8 cellular contexts compared by ENCODE assay signal in the genomic region with DNA sequence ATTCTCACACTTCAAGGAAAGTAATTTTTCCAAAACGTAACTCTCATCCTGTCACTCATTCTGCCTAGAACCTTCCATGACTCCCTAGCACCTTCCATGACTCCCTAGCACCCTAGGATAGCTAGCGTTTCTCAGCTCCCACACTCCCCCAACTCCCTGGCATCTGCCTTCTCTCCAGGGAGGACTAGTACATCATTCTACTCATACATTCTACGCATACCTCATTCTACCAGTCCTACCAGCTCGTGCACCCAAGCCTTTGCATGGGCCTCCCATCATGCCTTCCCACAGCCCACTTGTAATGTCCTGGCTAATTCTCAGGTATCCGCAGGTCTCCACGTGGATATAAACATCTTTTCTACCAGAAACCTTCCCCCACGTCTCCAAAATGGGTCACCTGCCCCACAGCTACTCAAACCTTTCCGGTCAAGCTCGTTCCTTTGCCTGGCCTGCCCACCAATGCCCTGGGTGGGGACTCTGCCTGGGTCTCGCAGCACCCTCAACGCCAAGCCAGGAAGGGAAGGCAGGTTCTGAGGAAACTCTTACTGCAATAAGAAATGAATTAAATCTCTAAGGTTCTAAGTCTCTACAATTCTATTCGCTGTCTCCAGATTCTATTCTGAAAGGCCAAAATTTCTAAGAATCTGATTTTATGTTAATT. TPM values are rescaled to one million over a fixed set of nuclear protein-coding genes. Genes with fewer than 3 reads are reported as not detected.
DNase-seq lines count a peak whose midpoint lies in the region; ATAC-seq and TF ChIP-seq lines count a peak whose summit lies in the region.

No MANE protein-coding gene starts in this region.

- peaks cover 3% of the 10 kb centered on the region for H3K36me3 Mint-ChIP-seq in T-cell

- ATAC-seq in T-cell (replicated peaks in 1 of 4) = no peak
- ATAC-seq in GM21381 (IDR thresholded peaks at IDR 0.05; ENCODE audit: unreplicated experiment) = no peak

- POLR2A ChIA-PET in T-cell (lab: Charles Lee) = no interaction called here

- H3K4me1 Mint-ChIP-seq in T-cell = peaks cover 36 to 52% (median 45%) of the 10 kb centered on the region in 3 donors

- H3K4me1 ChIP-seq in rectal smooth muscle tissue (ENCODE audit: control insufficient read depth, insufficient read depth, low read length) = peaks cover 9% of the 10 kb centered on the region

- TF ChIP-seq CTCF in GM06990 (IDR thresholded peaks at IDR 0.05; ENCODE audit: insufficient read depth, low read length, poor library complexity, severe bottlenecking) (no peak), fibroblast of mammary gland (conservative IDR thresholded peaks at IDR 0.05; ENCODE audit: control insufficient read depth, insufficient read depth, low read depth, low read length) (no peak)

- peak overlapping the region in 1 of 2 donors; percentile 9 for H3K27ac Mint-ChIP-seq in T-cell

- H3K27me3 Mint-ChIP-seq in T-cell = no peaks in the 10 kb centered on the region

- H3K27me3 ChIP-seq in GM06990 (replicated peaks; ENCODE audit: control insufficient read depth, insufficient read depth, low read length) = no peaks in the 10 kb centered on the region
- H3K27me3 ChIP-seq in rectal smooth muscle tissue (ENCODE audit: control insufficient read depth, insufficient read depth, low read length) = no peaks in the 10 kb centered on the region

- no peak overlapping the region for H3K9ac ChIP-seq in rectal smooth muscle tissue (ENCODE audit: low read length)

- DNase-seq in GM06990 (ENCODE audit: extremely low read depth, insufficient read length) (no peak), T-cell (no peak), fibroblast of mammary gland (ENCODE audit: low read depth) (no peak), DMS79 treated with DMSO at 0.1 percent for 48 hours (lab: John Stamatoyannopoulos, UW) (no peak), nucleus accumbens (lab: John Stamatoyannopoulos, UW) (no peak)
- no peak for DNase-seq in activated CD4-positive, CD25-positive, alpha-beta regulatory T cell treated with anti-CD3 and anti-CD28 coated beads, Interleukin-2, amount 50 U/mL, for 72 hours

- H3K36me3 ChIP-seq in GM06990 (ENCODE audit: control insufficient read depth, insufficient read depth, low read length) (no peaks in the 10 kb centered on the region), rectal smooth muscle tissue (ENCODE audit: control insufficient read depth, insufficient read depth, low read length) (no peaks in the 10 kb centered on the region)

- peak overlapping the region; percentile 31 for H3K27ac ChIP-seq in rectal smooth muscle tissue (ENCODE audit: low read depth, low read length)

- H3K4me3 Mint-ChIP-seq in T-cell = peak overlapping the region; percentile 75 to 91 (median 79)

- H3K9me3 Mint-ChIP-seq in T-cell = peaks cover 0 to 11% (median 9%) of the 10 kb centered on the region in 3 donors

- H3K4me3 ChIP-seq in GM06990 (replicated peaks; ENCODE audit: low read depth, low read length) (peak overlapping the region; percentile 46; the same call in 1 of the 2 replicates), fibroblast of mammary gland (ENCODE audit: control insufficient read depth, low read depth, low read length) (peak overlapping the region; percentile 56), rectal smooth muscle tissue (ENCODE audit: low read length) (peak overlapping the region; percentile 68)

- CTCF ChIA-PET in T-cell (lab: Charles Lee) = interaction anchor here in 1 of 2 donors (0.6 to 1.0 kb wide), 2 partner anchors 20 to 1421 kb away, joined by 3 read pairs; no protein-coding TSS in a partner anchor

RNA-seq across cellular contexts. Expression of a gene that starts 0.9 kb away (rescaled TPM):
- total RNA-seq in T-cell = 10 to 100 TPM; 11.7 to 19.0 (median 14.1) TPM

RNA-seq across cellular contexts. Expression of a gene that starts 12.0 kb away (rescaled TPM):
- total RNA-seq in T-cell = 10 to 100 TPM in 4 of 5 donors, 1 to 10 TPM in 1; 9.5 to 11.7 (median 11.6) TPM
